In the genomic region with DNA sequence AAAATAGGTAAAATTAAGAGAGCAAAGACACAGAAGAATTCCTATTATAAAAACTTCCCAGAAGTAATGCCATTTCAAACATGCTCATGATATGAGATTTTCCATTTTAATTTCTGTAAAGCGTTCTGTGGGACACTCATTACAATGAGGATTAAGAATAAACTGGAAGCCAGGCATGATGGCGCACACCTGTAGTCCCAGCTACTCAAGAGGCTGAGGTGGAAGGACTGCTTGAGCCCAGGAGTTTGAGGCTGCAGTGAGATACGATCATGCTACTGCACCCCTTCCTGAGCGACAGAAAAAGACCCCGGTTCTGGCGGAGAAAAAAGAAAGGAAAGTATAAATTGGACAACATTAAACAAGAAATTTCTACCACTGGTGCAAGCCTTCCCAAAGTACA, we compare ENCODE assay signal across 11 cellular contexts. TPM values are rescaled to one million over a fixed set of nuclear protein-coding genes. Genes with fewer than 3 reads are reported as not detected.
DNase-seq lines count a peak whose midpoint lies in the region; ATAC-seq and TF ChIP-seq lines count a peak whose summit lies in the region.
"Had no signal": no experiment of that assay in that cellular context is flagged by ENCODE, and none has a peak within 500 bp of the region (broad histone marks: within the 10 kb centered on the region; RNA-seq: fewer than 3 reads in every experiment).

No MANE protein-coding gene starts in this region.

- in situ Hi-C loops in Panc1 (cut with HindIII; ENCODE audit: low pct_unique_long_range_greater_than_20kb, low sequenced_read_pairs): no loop called here

- peak overlapping the region; percentile 96 for H3K4me3 Mint-ChIP-seq in activated naive CD4-positive, alpha-beta T cell treated with anti-CD3 and anti-CD28 coated beads for 36 hours
- H3K4me3 Mint-ChIP-seq in stimulated activated effector memory CD8-positive, alpha-beta T cell treated with anti-CD3 and anti-CD28 coated beads, Interleukin-12 subunit alpha, Interleukin-12 subunit beta, amount 100 ng/mL, for 72 hours: peak overlapping the region; percentile 92

- ATAC-seq in Panc1 (no peak), GM21447 (IDR thresholded peaks at IDR 0.05; ENCODE audit: unreplicated experiment) (no peak)
- ATAC-seq in stimulated activated effector memory CD8-positive, alpha-beta T cell treated with anti-CD3 and anti-CD28 coated beads, Interleukin-12 subunit alpha, Interleukin-12 subunit beta, amount 100 ng/mL, for 72 hours: no peak

- H3K36me3 ChIP-seq in Panc1 (ENCODE audit: control insufficient read depth, insufficient read depth, low read length): peaks cover 12% of the 10 kb centered on the region

- no peaks in the 10 kb centered on the region for H3K27me3 ChIP-seq in Panc1 (ENCODE audit: control insufficient read depth, insufficient read depth, low read length)

- H3K9me3 Mint-ChIP-seq in activated naive CD4-positive, alpha-beta T cell treated with anti-CD3 and anti-CD28 coated beads for 36 hours: no peaks in the 10 kb centered on the region
- H3K9me3 Mint-ChIP-seq in stimulated activated effector memory CD8-positive, alpha-beta T cell treated with anti-CD3 and anti-CD28 coated beads, Interleukin-12 subunit alpha, Interleukin-12 subunit beta, amount 100 ng/mL, for 72 hours: no peaks in the 10 kb centered on the region

- DNase-seq in activated naive CD4-positive, alpha-beta T cell treated with anti-CD3 and anti-CD28 coated beads for 36 hours: no peak
- DNase-seq in activated naive CD4-positive, alpha-beta T cell treated with Interleukin-2 at 50 U/mL for 16 hours: no peak
- DNase-seq in Panc1 (ENCODE audit: low read depth, low spot score) (no peak), fibroblast of mammary gland (ENCODE audit: low read depth) (no peak), NCI-H128 (lab: John Stamatoyannopoulos, UW; ENCODE audit: unreplicated experiment) (no peak)
- no peak for DNase-seq in stimulated activated effector memory CD8-positive, alpha-beta T cell treated with anti-CD3 and anti-CD28 coated beads, Interleukin-12 subunit alpha, Interleukin-12 subunit beta, amount 100 ng/mL, for 72 hours (ENCODE audit: low spot score in 2 of 2)
- no peak for DNase-seq in activated effector memory CD4-positive, alpha-beta T cell treated with Interleukin-2 at 50 U/mL for 16 hours
- DNase-seq: kidney; SHP77; stimulated activated CD4-positive, alpha-beta T cell treated with anti-CD3 and anti-CD28 coated beads, Interleukin-15, amount 100 ng/mL, for 24 hours had no signal

- no TSS peak for BruUV-seq in Panc1 (replicated peaks; lab: Mats Ljungman, UMichigan)

- peaks cover 36% of the 10 kb centered on the region for H3K36me3 Mint-ChIP-seq in activated naive CD4-positive, alpha-beta T cell treated with anti-CD3 and anti-CD28 coated beads for 36 hours (ENCODE audit: low read depth)
- peaks cover 61% of the 10 kb centered on the region for H3K36me3 Mint-ChIP-seq in stimulated activated effector memory CD8-positive, alpha-beta T cell treated with anti-CD3 and anti-CD28 coated beads, Interleukin-12 subunit alpha, Interleukin-12 subunit beta, amount 100 ng/mL, for 72 hours

- H3K4me1 ChIP-seq in Panc1 (ENCODE audit: control insufficient read depth, insufficient read depth, low read length): peaks cover 10% of the 10 kb centered on the region; the same call in 1 of the 2 replicates

- TF ChIP-seq CTCF in Panc1 (IDR thresholded peaks at IDR 0.05) (no peak), fibroblast of mammary gland (conservative IDR thresholded peaks at IDR 0.05; ENCODE audit: control insufficient read depth, insufficient read depth, low read depth, low read length) (no peak)

- H3K27ac Mint-ChIP-seq in activated naive CD4-positive, alpha-beta T cell treated with anti-CD3 and anti-CD28 coated beads for 36 hours: no peak overlapping the region
- H3K27ac Mint-ChIP-seq in stimulated activated effector memory CD8-positive, alpha-beta T cell treated with anti-CD3 and anti-CD28 coated beads, Interleukin-12 subunit alpha, Interleukin-12 subunit beta, amount 100 ng/mL, for 72 hours: no peak overlapping the region

- POLR2A ChIA-PET in Panc1 (lab: Charles Lee): no interaction called here

- peak overlapping the region; percentile 76 to 97 for H3K4me3 ChIP-seq in Panc1 (ENCODE audit: low read depth in 2 of 2, low read length in 2 of 2)
- H3K4me3 ChIP-seq in fibroblast of mammary gland (ENCODE audit: control insufficient read depth, low read depth, low read length): peak overlapping the region; percentile 68

- intact Hi-C loops in activated naive CD4-positive, alpha-beta T cell treated with anti-CD3 and anti-CD28 coated beads for 36 hours (cut with micrococcal nuclease): loop anchor here (2.0 kb wide), 2 partner anchors 137 to 431 kb away; partner anchors contain the start of genes DDX50, HNRNPH3 and PBLD
- intact Hi-C loops in Panc1 (cut with micrococcal nuclease; ENCODE audit: unreplicated experiment): no loop called here

- no peaks in the 10 kb centered on the region for H3K9me3 ChIP-seq in Panc1 (ENCODE audit: control insufficient read depth, insufficient read depth, low read depth, low read length)

- H3K27me3 Mint-ChIP-seq in activated naive CD4-positive, alpha-beta T cell treated with anti-CD3 and anti-CD28 coated beads for 36 hours (ENCODE audit: low read depth): no peaks in the 10 kb centered on the region

- peak overlapping the region; percentile 96 for H3K27ac ChIP-seq in Panc1 (ENCODE audit: low read length)

- H3K4me1 Mint-ChIP-seq in activated naive CD4-positive, alpha-beta T cell treated with anti-CD3 and anti-CD28 coated beads for 36 hours (ENCODE audit: low read depth): peaks cover 20% of the 10 kb centered on the region
- peaks cover 27% of the 10 kb centered on the region for H3K4me1 Mint-ChIP-seq in stimulated activated effector memory CD8-positive, alpha-beta T cell treated with anti-CD3 and anti-CD28 coated beads, Interleukin-12 subunit alpha, Interleukin-12 subunit beta, amount 100 ng/mL, for 72 hours

- CTCF ChIA-PET in activated naive CD4-positive, alpha-beta T cell treated with anti-CD3 and anti-CD28 coated beads for 36 hours (lab: Charles Lee): interaction anchor here (0.6 kb wide), 1 partner anchor 280 kb away, joined by 6 read pairs; no protein-coding TSS in a partner anchor
- CTCF ChIA-PET in Panc1 (lab: Charles Lee): no interaction called here

RNA-seq across cellular contexts. Expression of gene DNA2, which starts 1.5 kb away (rescaled TPM):
- total RNA-seq in activated naive CD4-positive, alpha-beta T cell treated with anti-CD3 and anti-CD28 coated beads for 36 hours: 10 to 100 TPM; 50.2 to 51.4 TPM
- 29.0 TPM for total RNA-seq in Panc1 (2021; ENCODE audit: unreplicated experiment)
- 6.6 TPM for polyA plus RNA-seq in Panc1 (2012; ENCODE audit: insufficient read length)

RNA-seq across cellular contexts. Expression of gene SLC25A16, which starts 57.0 kb away (rescaled TPM):
- total RNA-seq in activated naive CD4-positive, alpha-beta T cell treated with anti-CD3 and anti-CD28 coated beads for 36 hours: 10 to 100 TPM in 1 of 2 experiments, 1 to 10 TPM in 1; 9.8 to 10.8 TPM
- total RNA-seq in Panc1 (2021; ENCODE audit: unreplicated experiment): 20.8 TPM
- polyA plus RNA-seq in Panc1 (2012; ENCODE audit: insufficient read length): 6.5 TPM
